ENCODE assay signal across 21 cellular contexts in the genomic region with DNA sequence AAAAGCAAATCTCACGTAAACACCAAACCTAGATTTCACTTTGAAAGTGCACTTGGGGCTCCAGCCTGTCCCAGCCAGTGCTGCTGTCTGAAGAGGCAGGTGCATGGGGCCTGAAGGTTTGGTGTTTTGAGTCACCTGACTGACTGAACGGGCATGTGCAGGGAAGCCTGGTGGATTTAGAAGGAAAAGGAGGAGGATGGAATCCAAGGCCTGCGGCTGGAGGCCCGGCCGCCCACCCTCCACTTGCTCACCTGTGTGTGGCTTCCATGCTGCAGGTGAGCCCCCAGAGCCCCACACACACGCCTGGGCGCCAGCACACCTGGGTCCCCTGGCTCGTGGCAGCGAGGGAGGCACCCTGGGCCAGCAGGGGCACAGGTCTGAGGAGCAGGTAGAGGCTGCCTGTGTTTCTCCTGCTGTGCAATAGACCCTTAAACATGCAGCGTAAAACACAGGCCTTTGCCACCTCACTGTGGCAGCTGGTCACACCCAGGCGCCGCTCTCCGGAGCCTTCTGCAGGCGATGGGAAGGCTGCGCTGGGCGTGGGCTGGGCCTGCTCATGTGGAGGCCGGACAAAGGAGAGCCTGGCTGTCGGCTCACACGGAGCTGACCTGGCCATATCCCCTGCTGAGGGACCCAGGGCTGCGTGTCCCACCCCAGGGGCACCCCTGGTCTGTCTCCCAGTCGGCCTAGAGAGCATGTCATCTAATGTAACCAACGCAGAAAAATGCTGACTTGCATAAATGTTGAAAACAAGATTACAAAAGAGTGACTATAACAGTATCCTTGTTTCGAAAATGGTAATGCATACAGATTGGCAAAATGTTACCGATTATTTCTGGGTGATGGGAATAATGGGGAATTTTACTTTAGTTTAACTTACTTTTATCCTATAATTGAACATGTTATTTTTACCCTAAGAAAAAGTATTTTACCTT.
"Had no signal": no experiment of that assay in that cellular context is flagged by ENCODE, and none has a peak within 500 bp of the region (broad histone marks: within the 10 kb centered on the region; RNA-seq: fewer than 3 reads in every experiment).

No MANE protein-coding gene starts in this region.

- H3K4me1 ChIP-seq: heart right ventricle, neural progenitor cell, tibial artery had no signal

- ATAC-seq: activated naive CD8-positive, alpha-beta T cell treated with anti-CD3 and anti-CD28 coated beads, Interleukin-2, amount 50 U/mL, for 24 hours; heart right ventricle; left lobe of liver; naive thymus-derived CD8-positive, alpha-beta T cell; stimulated activated effector memory CD8-positive, alpha-beta T cell treated with anti-CD3 and anti-CD28 coated beads, Interleukin-12 subunit alpha, Interleukin-12 subunit beta, amount 100 ng/mL, for 72 hours; stimulated activated naive CD8-positive, alpha-beta T cell treated with anti-CD3 and anti-CD28 coated beads, Interleukin-15, amount 100 ng/mL, for 72 hours; T-cell had no signal

- H3K27ac Mint-ChIP-seq: activated naive CD4-positive, alpha-beta T cell treated with anti-CD3 and anti-CD28 coated beads, Interleukin-2, amount 10 ng/mL, durations not matched to agents 7 days and 5 days; activated naive CD8-positive, alpha-beta T cell treated with anti-CD3 and anti-CD28 coated beads, Interleukin-2, amount 50 U/mL, for 24 hours; mesothelial cell of epicardium; naive thymus-derived CD8-positive, alpha-beta T cell; neural progenitor cell; progenitor cell of endocrine pancreas; stimulated activated effector memory CD8-positive, alpha-beta T cell treated with anti-CD3 and anti-CD28 coated beads, Interleukin-12 subunit alpha, Interleukin-12 subunit beta, amount 100 ng/mL, for 72 hours; stimulated activated naive CD8-positive, alpha-beta T cell treated with anti-CD3 and anti-CD28 coated beads, Interleukin-15, amount 100 ng/mL, for 72 hours; T-cell; T-helper 2 cell treated with Interferon-gamma antibody and Interleukin-4, amounts not matched to agents 5 μg/mL and 100 μg/mL, for 36 hours had no signal

- DNase-seq: activated CD4-positive, alpha-beta T cell treated with anti-CD3 and anti-CD28 coated beads for 1 hour; activated CD4-positive, alpha-beta T cell treated with anti-CD3 and anti-CD28 coated beads, Interleukin-2, amount 50 U/mL, for 1 hour; activated effector memory CD4-positive, alpha-beta T cell treated with anti-CD3 and anti-CD28 coated beads, Interleukin-2, amount 50 U/mL, for 16 hours; activated naive CD4-positive, alpha-beta T cell treated with anti-CD3 and anti-CD28 coated beads, Interleukin-2, amount 10 ng/mL, durations not matched to agents 7 days and 5 days; activated naive CD8-positive, alpha-beta T cell treated with anti-CD3 and anti-CD28 coated beads, Interleukin-2, amount 50 U/mL, for 24 hours; activated T-cell treated with anti-CD3 and anti-CD28 coated beads for 4 hours; cerebellar nuclear complex; cortex of kidney; heart right ventricle; naive thymus-derived CD8-positive, alpha-beta T cell; retina; stimulated activated naive CD8-positive, alpha-beta T cell treated with anti-CD3 and anti-CD28 coated beads, Interleukin-15, amount 100 ng/mL, for 72 hours; T-cell; tibial artery had no signal

- H3K9ac ChIP-seq: neural progenitor cell had no signal

- H3K27me3 Mint-ChIP-seq: activated naive CD8-positive, alpha-beta T cell treated with anti-CD3 and anti-CD28 coated beads, Interleukin-2, amount 50 U/mL, for 24 hours had no signal

- H3K27me3 ChIP-seq: neural progenitor cell had no signal

- H3K36me3 ChIP-seq: heart right ventricle, neural progenitor cell, tibial artery had no signal

- H3K4me3 Mint-ChIP-seq: activated naive CD4-positive, alpha-beta T cell treated with anti-CD3 and anti-CD28 coated beads, Interleukin-2, amount 10 ng/mL, durations not matched to agents 7 days and 5 days; activated naive CD8-positive, alpha-beta T cell treated with anti-CD3 and anti-CD28 coated beads, Interleukin-2, amount 50 U/mL, for 24 hours; mesothelial cell of epicardium; naive thymus-derived CD8-positive, alpha-beta T cell; neural progenitor cell; stimulated activated effector memory CD8-positive, alpha-beta T cell treated with anti-CD3 and anti-CD28 coated beads, Interleukin-12 subunit alpha, Interleukin-12 subunit beta, amount 100 ng/mL, for 72 hours; stimulated activated naive CD8-positive, alpha-beta T cell treated with anti-CD3 and anti-CD28 coated beads, Interleukin-15, amount 100 ng/mL, for 72 hours; T-cell; T-helper 2 cell treated with Interferon-gamma antibody and Interleukin-4, amounts not matched to agents 5 μg/mL and 100 μg/mL, for 36 hours had no signal

- H3K4me1 Mint-ChIP-seq: activated naive CD4-positive, alpha-beta T cell treated with anti-CD3 and anti-CD28 coated beads, Interleukin-2, amount 10 ng/mL, durations not matched to agents 7 days and 5 days; mesothelial cell of epicardium; stimulated activated effector memory CD8-positive, alpha-beta T cell treated with anti-CD3 and anti-CD28 coated beads, Interleukin-12 subunit alpha, Interleukin-12 subunit beta, amount 100 ng/mL, for 72 hours; stimulated activated naive CD8-positive, alpha-beta T cell treated with anti-CD3 and anti-CD28 coated beads, Interleukin-15, amount 100 ng/mL, for 72 hours had no signal

- H2AFZ ChIP-seq: neural progenitor cell had no signal

- H3K27ac ChIP-seq: heart right ventricle, neural progenitor cell, tibial artery had no signal

- H3K9me3 Mint-ChIP-seq: activated naive CD4-positive, alpha-beta T cell treated with anti-CD3 and anti-CD28 coated beads, Interleukin-2, amount 10 ng/mL, durations not matched to agents 7 days and 5 days; activated naive CD8-positive, alpha-beta T cell treated with anti-CD3 and anti-CD28 coated beads, Interleukin-2, amount 50 U/mL, for 24 hours; mesothelial cell of epicardium; stimulated activated effector memory CD8-positive, alpha-beta T cell treated with anti-CD3 and anti-CD28 coated beads, Interleukin-12 subunit alpha, Interleukin-12 subunit beta, amount 100 ng/mL, for 72 hours; stimulated activated naive CD8-positive, alpha-beta T cell treated with anti-CD3 and anti-CD28 coated beads, Interleukin-15, amount 100 ng/mL, for 72 hours; T-helper 2 cell treated with Interferon-gamma antibody and Interleukin-4, amounts not matched to agents 5 μg/mL and 100 μg/mL, for 36 hours had no signal

- H3K4me2 ChIP-seq: neural progenitor cell had no signal

- H3K9me3 ChIP-seq: heart right ventricle, tibial artery had no signal

- H3K36me3 Mint-ChIP-seq: activated naive CD4-positive, alpha-beta T cell treated with anti-CD3 and anti-CD28 coated beads, Interleukin-2, amount 10 ng/mL, durations not matched to agents 7 days and 5 days; mesothelial cell of epicardium; naive thymus-derived CD8-positive, alpha-beta T cell; neural progenitor cell; stimulated activated effector memory CD8-positive, alpha-beta T cell treated with anti-CD3 and anti-CD28 coated beads, Interleukin-12 subunit alpha, Interleukin-12 subunit beta, amount 100 ng/mL, for 72 hours; T-cell had no signal

- H3K4me3 ChIP-seq: heart right ventricle, lung, neural progenitor cell, tibial artery had no signal
